ENCODE assay signal across 15 cellular contexts in genomic region chr4:154528866-154529265, GRCh38. TPM values are rescaled to one million over a fixed set of nuclear protein-coding genes. Genes with fewer than 3 reads are reported as not detected.
"Had no signal": no experiment of that assay in that cellular context is flagged by ENCODE, and none has a peak within 500 bp of the region (broad histone marks: within the 10 kb centered on the region; RNA-seq: fewer than 3 reads in every experiment).

No MANE protein-coding gene starts in this region.

- H3K4me3 ChIP-seq: psoas muscle, upper lobe of left lung had no signal

- H3K36me3 ChIP-seq: upper lobe of left lung had no signal

- H3K27ac Mint-ChIP-seq: activated naive CD8-positive, alpha-beta T cell; nephron progenitor cell; T-helper 2 cell treated with Interferon-gamma antibody and Interleukin-4, amounts not matched to agents 5 μg/mL and 100 μg/mL, for 36 hours had no signal

- H3K36me3 Mint-ChIP-seq: activated naive CD8-positive, alpha-beta T cell had no signal

- ATAC-seq: left lobe of liver, psoas muscle had no signal

- H3K9me3 ChIP-seq: psoas muscle, upper lobe of left lung had no signal

- H3K4me3 Mint-ChIP-seq: activated naive CD8-positive, alpha-beta T cell; nephron progenitor cell; T-helper 2 cell treated with Interferon-gamma antibody and Interleukin-4, amounts not matched to agents 5 μg/mL and 100 μg/mL, for 36 hours had no signal

- H3K27me3 ChIP-seq: upper lobe of left lung had no signal

- H3K4me1 Mint-ChIP-seq: nephron progenitor cell had no signal

- H3K9me3 Mint-ChIP-seq: nephron progenitor cell; T-helper 2 cell treated with Interferon-gamma antibody and Interleukin-4, amounts not matched to agents 5 μg/mL and 100 μg/mL, for 36 hours had no signal

- H3K4me1 ChIP-seq: psoas muscle, upper lobe of left lung had no signal

- DNase-seq: activated effector memory CD4-positive, alpha-beta T cell treated with Interleukin-2 at 50 U/mL for 16 hours; activated T-cell treated with anti-CD3 and anti-CD28 coated beads, Interleukin-2, amount 50 U/mL, for 1 hour; glutamatergic neuron; mesenchymal stem cell; nephron progenitor cell; psoas muscle; stimulated activated naive CD4-positive, alpha-beta T cell treated with Interleukin-2 at 50 U/mL for 16 hours; SW 1271; upper lobe of left lung had no signal

- H3K27ac ChIP-seq: psoas muscle, upper lobe of left lung had no signal

RNA-seq across cellular contexts. Expression of gene FGB, which starts 33.9 kb away (rescaled TPM):
- total RNA-seq: fibroblast of villous mesenchyme, osteoblast, sciatic nerve had no signal
- polyA plus RNA-seq: psoas muscle had no signal

RNA-seq across cellular contexts. Expression of gene DCHS2, which starts 37.3 kb away (rescaled TPM):
- total RNA-seq: sciatic nerve had no signal
